ENCODE assay signal across 17 cellular contexts in genomic region chr1:239566074-239566473, GRCh38.
"Had no signal": no experiment of that assay in that cellular context is flagged by ENCODE, and none has a peak within 500 bp of the region (broad histone marks: within the 10 kb centered on the region; RNA-seq: fewer than 3 reads in every experiment).

No MANE protein-coding gene starts in this region.

- ATAC-seq: activated CD4-positive, CD25-positive, alpha-beta regulatory T cell treated with anti-CD3 and anti-CD28 coated beads, Interleukin-2, amount 50 U/mL, for 24 hours; activated CD8-positive, alpha-beta T cell treated with anti-CD3 and anti-CD28 coated beads, Interleukin-2, amount 10 ng/mL, durations not matched to agents 7 days and 5 days had no signal

- H3K36me3 ChIP-seq: breast epithelium, Peyer's patch had no signal

- H3K4me3 ChIP-seq: breast epithelium, Peyer's patch, SK-N-MC had no signal

- H3K9me3 ChIP-seq: breast epithelium, Peyer's patch had no signal

- DNase-seq: activated CD4-positive, alpha-beta T cell treated with anti-CD3 and anti-CD28 coated beads for 4 hours; activated CD8-positive, alpha-beta memory T cell treated with anti-CD3 and anti-CD28 coated beads, Interleukin-2, amount 50 U/mL, for 48 hours; activated CD8-positive, alpha-beta T cell treated with anti-CD3 and anti-CD28 coated beads, Interleukin-2, amount 10 ng/mL, durations not matched to agents 7 days and 5 days; activated T-cell treated with anti-CD3 and anti-CD28 coated beads, Interleukin-2, amount 50 U/mL, for 1 hour; aorta; Kasumi-1; NCI-H1092; NCI-H1930; NCI-H2171; NCI-H226; NCI-H526; Peyer's patch; SHP77 treated with DMSO at 0.1 percent for 48 hours; SW 1271 had no signal

- H3K27me3 ChIP-seq: breast epithelium, Peyer's patch had no signal

- H3K27ac ChIP-seq: breast epithelium, Peyer's patch, SK-N-MC had no signal

- H3K4me1 ChIP-seq: breast epithelium, Peyer's patch had no signal
